26 cellular contexts compared by ENCODE assay signal in the genomic region with DNA sequence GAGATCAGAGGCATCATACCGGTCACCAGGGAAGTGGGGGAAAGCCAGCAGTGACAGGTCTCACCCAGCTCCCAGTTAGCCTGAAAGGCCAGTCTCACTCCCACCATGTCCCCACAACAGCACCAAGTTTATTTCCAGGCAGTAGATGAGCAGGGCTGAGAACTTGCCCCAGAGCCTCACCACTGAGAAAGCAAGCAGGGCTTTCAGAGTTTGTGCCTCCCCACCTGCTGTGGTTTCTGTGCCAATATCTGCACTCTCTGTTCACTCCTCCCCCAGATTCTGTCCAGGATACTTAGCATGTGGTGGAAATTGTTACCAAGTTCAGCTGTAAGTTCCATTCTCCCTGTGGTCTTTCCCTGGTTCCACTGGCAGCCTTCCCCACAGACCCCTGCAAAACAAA.
"Had no signal": no experiment of that assay in that cellular context is flagged by ENCODE, and none has a peak within 500 bp of the region (broad histone marks: within the 10 kb centered on the region; RNA-seq: fewer than 3 reads in every experiment).

No MANE protein-coding gene starts in this region.

- DNase-seq: activated CD4-positive, alpha-beta memory T cell treated with anti-CD3 and anti-CD28 coated beads, Interleukin-2, amount 10 ng/mL, durations not matched to agents 7 days and 5 days; activated CD4-positive, alpha-beta T cell treated with anti-CD3 and anti-CD28 coated beads for 36 hours; activated CD4-positive, alpha-beta T cell treated with anti-CD3 and anti-CD28 coated beads, Interleukin-2, amount 50 U/mL, for 1 hour; activated gamma-delta T cell; activated naive CD4-positive, alpha-beta T cell treated with anti-CD3 and anti-CD28 coated beads for 36 hours; activated naive CD8-positive, alpha-beta T cell treated with anti-CD3 and anti-CD28 coated beads for 36 hours; activated T-cell treated with anti-CD3 and anti-CD28 coated beads for 4 hours; activated T-cell treated with anti-CD3 and anti-CD28 coated beads, Interleukin-2, amount 50 U/mL, for 48 hours; brain microvascular endothelial cell; NCI-H1048; NCI-H1417; NCI-H1930; NCI-H2171; NCI-H2227 treated with DMSO at 0.1 percent for 48 hours; NCI-H526 treated with DMSO at 0.1 percent for 48 hours; NCI-H82; NK-92 treated with Interleukin-12 subunit alpha and Interleukin-12 subunit beta, amount 100 ng/mL, for 24 hours; Peyer's patch; Right ventricle myocardium superior; SJCRH30; SK-N-SH; T-helper 1 cell; WERI-Rb-1 had no signal

- ATAC-seq: activated CD4-positive, alpha-beta T cell treated with anti-CD3 and anti-CD28 coated beads for 36 hours; activated T-helper 17 cell treated with anti-CD3 and anti-CD28 coated beads, Interleukin-2, amount 50 U/mL, for 72 hours had no signal

- H3K9me3 Mint-ChIP-seq: activated naive CD8-positive, alpha-beta T cell treated with anti-CD3 and anti-CD28 coated beads for 36 hours had no signal

- H3K9ac ChIP-seq: SK-N-SH had no signal

- H3K9me2 ChIP-seq: SK-N-SH had no signal

- H3K36me3 ChIP-seq: brain microvascular endothelial cell, cardiac muscle cell, Peyer's patch, SJCRH30, WERI-Rb-1 had no signal

- H3K4me3 Mint-ChIP-seq: activated CD4-positive, alpha-beta memory T cell treated with anti-CD3 and anti-CD28 coated beads, Interleukin-2, amount 10 ng/mL, durations not matched to agents 7 days and 5 days; activated CD4-positive, alpha-beta T cell treated with anti-CD3 and anti-CD28 coated beads for 36 hours; activated naive CD4-positive, alpha-beta T cell treated with anti-CD3 and anti-CD28 coated beads for 36 hours; activated naive CD8-positive, alpha-beta T cell treated with anti-CD3 and anti-CD28 coated beads for 36 hours; activated T-helper 17 cell treated with anti-CD3 and anti-CD28 coated beads, Interleukin-2, amount 50 U/mL, for 72 hours had no signal

- H3K27ac Mint-ChIP-seq: activated CD4-positive, alpha-beta memory T cell treated with anti-CD3 and anti-CD28 coated beads, Interleukin-2, amount 10 ng/mL, durations not matched to agents 7 days and 5 days; activated CD4-positive, alpha-beta T cell treated with anti-CD3 and anti-CD28 coated beads for 36 hours; activated naive CD4-positive, alpha-beta T cell treated with anti-CD3 and anti-CD28 coated beads for 36 hours; activated naive CD8-positive, alpha-beta T cell treated with anti-CD3 and anti-CD28 coated beads for 36 hours; activated T-helper 17 cell treated with anti-CD3 and anti-CD28 coated beads, Interleukin-2, amount 50 U/mL, for 72 hours had no signal

- H3K4me1 ChIP-seq: Peyer's patch, SJCRH30 had no signal

- H3K27me3 ChIP-seq: brain microvascular endothelial cell, cardiac muscle cell, Peyer's patch, SJCRH30 had no signal

- H3K36me3 Mint-ChIP-seq: activated naive CD8-positive, alpha-beta T cell treated with anti-CD3 and anti-CD28 coated beads for 36 hours had no signal

- H3K4me3 ChIP-seq: cardiac muscle cell, Peyer's patch, SJCRH30 had no signal

- H3K27me3 Mint-ChIP-seq: activated CD4-positive, alpha-beta memory T cell treated with anti-CD3 and anti-CD28 coated beads, Interleukin-2, amount 10 ng/mL, durations not matched to agents 7 days and 5 days; activated CD4-positive, alpha-beta T cell treated with anti-CD3 and anti-CD28 coated beads for 36 hours; activated naive CD8-positive, alpha-beta T cell treated with anti-CD3 and anti-CD28 coated beads for 36 hours; activated T-helper 17 cell treated with anti-CD3 and anti-CD28 coated beads, Interleukin-2, amount 50 U/mL, for 72 hours had no signal

- H3K27ac ChIP-seq: brain microvascular endothelial cell, cardiac muscle cell, Peyer's patch, RWPE1, SJCRH30, WERI-Rb-1 had no signal

- H3K4me1 Mint-ChIP-seq: activated CD4-positive, alpha-beta memory T cell treated with anti-CD3 and anti-CD28 coated beads, Interleukin-2, amount 10 ng/mL, durations not matched to agents 7 days and 5 days; activated CD4-positive, alpha-beta T cell treated with anti-CD3 and anti-CD28 coated beads for 36 hours; activated naive CD8-positive, alpha-beta T cell treated with anti-CD3 and anti-CD28 coated beads for 36 hours; activated T-helper 17 cell treated with anti-CD3 and anti-CD28 coated beads, Interleukin-2, amount 50 U/mL, for 72 hours had no signal

- H3K9me3 ChIP-seq: Peyer's patch, SJCRH30, SK-N-SH had no signal

- H3K4me2 ChIP-seq: SK-N-SH had no signal
